In the genomic region with DNA sequence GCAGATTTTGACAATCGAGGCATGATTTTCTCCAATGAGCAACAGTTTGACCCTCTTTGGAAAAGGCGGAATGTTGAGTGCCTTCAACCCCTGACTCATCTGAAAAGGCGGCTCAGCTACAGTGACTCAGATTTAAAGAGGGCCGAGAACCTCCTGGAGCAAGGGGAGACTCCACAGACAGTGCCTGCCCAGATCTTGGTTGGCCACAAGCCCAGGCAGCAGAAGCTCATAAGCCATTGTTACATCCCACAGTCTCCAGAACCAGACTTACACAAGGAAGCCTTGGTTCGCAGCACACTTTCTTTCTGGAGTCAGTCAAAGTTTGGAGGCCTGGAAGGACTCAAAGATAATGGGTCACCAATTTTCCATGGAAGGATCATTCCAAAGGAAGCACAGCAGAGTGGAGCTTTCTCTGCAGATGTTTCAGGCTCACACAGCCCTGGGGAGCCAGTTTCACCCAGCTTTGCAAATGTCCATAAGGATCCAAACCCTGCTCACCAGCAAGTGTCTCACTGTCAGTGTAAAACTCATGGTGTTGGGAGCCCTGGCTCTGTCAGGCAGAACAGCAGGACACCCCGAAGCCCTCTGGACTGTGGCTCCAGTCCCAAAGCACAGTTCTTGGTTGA, we compare ENCODE assay signal across 1 cellular context.
TF ChIP-seq lines count a peak whose summit lies in the region.

No MANE protein-coding gene starts in this region.

TF ChIP-seq in HCT116, 20 proteins besides CTCF, POLR2A, EP300 and RAD21 (continued from another document):
- TF ChIP-seq JUND (IDR thresholded peaks at IDR 0.05) (peak; percentile 86), FOSL1 (IDR thresholded peaks at IDR 0.05; ENCODE audit: low read depth) (peak; percentile 88)
- TF ChIP-seq, protein P1, sequence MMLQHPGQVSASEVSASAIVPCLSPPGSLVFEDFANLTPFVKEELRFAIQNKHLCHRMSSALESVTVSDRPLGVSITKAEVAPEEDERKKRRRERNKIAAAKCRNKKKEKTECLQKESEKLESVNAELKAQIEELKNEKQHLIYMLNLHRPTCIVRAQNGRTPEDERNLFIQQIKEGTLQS (IDR thresholded peaks at IDR 0.05), result no peak
